In genomic region chr4:74932832-74933561, GRCh38 we compare ENCODE assay signal across 8 cellular contexts. TPM values are rescaled to one million over a fixed set of nuclear protein-coding genes. Genes with fewer than 3 reads are reported as not detected.
DNase-seq lines count a peak whose midpoint lies in the region; ATAC-seq and TF ChIP-seq lines count a peak whose summit lies in the region.

TSS of gene PARM1 (plus strand) at chr4:74933116. CDS start at chr4:74933328, 212 bp downstream.

- H3K27ac Mint-ChIP-seq in activated naive CD4-positive, alpha-beta T cell treated with anti-CD3 and anti-CD28 coated beads, Interleukin-2, amount 10 ng/mL, durations not matched to agents 7 days and 5 days, result no peak within 1 kb of the TSS

- H3K4me3 ChIP-seq in uterus, result peak within 1 kb of the TSS; percentile 55 to 84

- CTCF ChIA-PET in activated naive CD4-positive, alpha-beta T cell treated with anti-CD3 and anti-CD28 coated beads, Interleukin-2, amount 10 ng/mL, durations not matched to agents 7 days and 5 days (lab: Charles Lee), result no interaction called here

- DNase-seq in COLO829 (ENCODE audit: low spot score), result peak; percentile 38
- DNase-seq in NCI-H460 (ENCODE audit: extremely low read depth, low read depth), result peak; percentile 80
- peak; percentile 43 for DNase-seq in activated naive CD4-positive, alpha-beta T cell treated with anti-CD3 and anti-CD28 coated beads, Interleukin-2, amount 10 ng/mL, durations not matched to agents 7 days and 5 days
- peak; percentile 74 for DNase-seq in glomerular visceral epithelial cell (ENCODE audit: extremely low spot score)
- DNase-seq in non-pigmented ciliary epithelial cell (ENCODE audit: low read depth), result peak; percentile 22
- DNase-seq in uterus, result peak; percentile 85 to 86

- peaks cover 58% of the 10 kb centered on the region for H3K27me3 Mint-ChIP-seq in activated naive CD4-positive, alpha-beta T cell treated with anti-CD3 and anti-CD28 coated beads, Interleukin-2, amount 10 ng/mL, durations not matched to agents 7 days and 5 days

- peaks cover 1% of the 10 kb centered on the region for H3K36me3 Mint-ChIP-seq in activated naive CD4-positive, alpha-beta T cell treated with anti-CD3 and anti-CD28 coated beads, Interleukin-2, amount 10 ng/mL, durations not matched to agents 7 days and 5 days

- H3K36me3 ChIP-seq in uterus, result no peaks in the 10 kb centered on the region

- H3K27me3 ChIP-seq in uterus, result no peaks in the 10 kb centered on the region

- peak; percentile 68 to 82 for TF ChIP-seq POLR2A in uterus (IDR thresholded peaks at IDR 0.05)

- H3K27ac ChIP-seq in uterus, result peak within 1 kb of the TSS; percentile 75 to 84

- peak; percentile 55 for ATAC-seq in GM19043 (IDR thresholded peaks at IDR 0.05; ENCODE audit: low read depth, unreplicated experiment)
- peak; percentile 81 for ATAC-seq in HG03175 (IDR thresholded peaks at IDR 0.05; ENCODE audit: unreplicated experiment)

- intact Hi-C loops in uterus (cut with DNase I; ENCODE audit: low total_unique reads), result no loop called here

- H3K9me3 Mint-ChIP-seq in activated naive CD4-positive, alpha-beta T cell treated with anti-CD3 and anti-CD28 coated beads, Interleukin-2, amount 10 ng/mL, durations not matched to agents 7 days and 5 days, result no peaks in the 10 kb centered on the region

- peaks cover 16% of the 10 kb centered on the region for H3K4me1 Mint-ChIP-seq in activated naive CD4-positive, alpha-beta T cell treated with anti-CD3 and anti-CD28 coated beads, Interleukin-2, amount 10 ng/mL, durations not matched to agents 7 days and 5 days

- H3K4me1 ChIP-seq in uterus, result no peaks in the 10 kb centered on the region

- no peaks in the 10 kb centered on the region for H3K9me3 ChIP-seq in uterus

- TF ChIP-seq CTCF in uterus (IDR thresholded peaks at IDR 0.05), result peak; percentile 71 to 84 (median 78)

- peak within 1 kb of the TSS; percentile 40 for H3K4me3 Mint-ChIP-seq in activated naive CD4-positive, alpha-beta T cell treated with anti-CD3 and anti-CD28 coated beads, Interleukin-2, amount 10 ng/mL, durations not matched to agents 7 days and 5 days

RNA-seq across cellular contexts. Expression of gene PARM1, which starts in this region (rescaled TPM):
- total RNA-seq in NCI-H460 (2014; rRNA removed; shearing (Covaris generic)), result 0.52 and 0.54 TPM in 2 replicates
- 0.05 and 0.13 TPM in 2 replicates for polyA plus RNA-seq in NCI-H460 (2014; cell fraction: nucleus; rRNA removed)
- total RNA-seq in uterus, result 100 to 1,000 TPM in 1 of 4 donors, 10 to 100 TPM in 3; 22.6 to 116 (median 45.5) TPM

Comparison
In these comparisons a context has a peak if more than half of its experiments do, and no peak if none do; other contexts are left out.
1. Peak in every context shown above with its lines: DNase-seq, ATAC-seq, H3K4me3 ChIP-seq and H3K27ac ChIP-seq.
2. RNA of gene PARM1 (total RNA-seq): 22.6 to 116 TPM in uterus; 0.52 to 0.54 TPM in NCI-H460; every median in the first group is over 10 times any median in the second.
3. Peak in DNase-seq in NCI-H460; RNA of the gene not detected or under 1 TPM.
4. DNase-seq: peak in every context shown above with its lines; median percentile 86 in uterus; 80 in NCI-H460; 74 in glomerular visceral epithelial cell; 43 in activated naive CD4-positive, alpha-beta T cell treated with anti-CD3 and anti-CD28 coated beads, Interleukin-2, amount 10 ng/mL, durations not matched to agents 7 days and 5 days; 38 in COLO829; 22 in non-pigmented ciliary epithelial cell.